ENCODE assay signal across 24 cellular contexts in genomic region chr13:113029061-113029445, GRCh38.
"Had no signal": no experiment of that assay in that cellular context is flagged by ENCODE, and none has a peak within 500 bp of the region (broad histone marks: within the 10 kb centered on the region; RNA-seq: fewer than 3 reads in every experiment).

No MANE protein-coding gene starts in this region.

- H3K4me3 ChIP-seq: ascending aorta, breast epithelium, cardiac muscle cell, esophagus squamous epithelium, gastroesophageal sphincter, heart right ventricle had no signal

- H3K9me3 ChIP-seq: ascending aorta, breast epithelium, esophagus squamous epithelium, gastroesophageal sphincter, heart right ventricle had no signal

- H3K27me3 Mint-ChIP-seq: activated B cell treated with CpG ODN at 0.5 μM for 24 hours; activated CD4-positive, alpha-beta memory T cell treated with anti-CD3 and anti-CD28 coated beads, Interleukin-2, amount 10 ng/mL, durations not matched to agents 7 days and 5 days; activated CD4-positive, alpha-beta T cell treated with anti-CD3 and anti-CD28 coated beads for 36 hours; activated CD4-positive, alpha-beta T cell treated with anti-CD3 and anti-CD28 coated beads, Interleukin-2, amount 10 ng/mL, durations not matched to agents 24 days and 14 days; activated naive CD4-positive, alpha-beta T cell treated with anti-CD3 and anti-CD28 coated beads, Interleukin-2, amount 10 ng/mL, durations not matched to agents 7 days and 5 days; activated naive CD8-positive, alpha-beta T cell treated with anti-CD3 and anti-CD28 coated beads, Interleukin-2, amount 10 ng/mL, durations not matched to agents 7 days and 5 days; activated T-cell treated with anti-CD3 and anti-CD28 coated beads, Interleukin-2, amount 50 U/mL, for 24 hours; brain; T-helper 17 cell had no signal

- ATAC-seq: gastroesophageal sphincter had no signal

- H3K27ac ChIP-seq: ascending aorta, breast epithelium, cardiac muscle cell, epithelial cell of prostate, esophagus squamous epithelium, gastroesophageal sphincter, heart right ventricle, WERI-Rb-1 had no signal

- H3K27me3 ChIP-seq: ascending aorta, breast epithelium had no signal

- H3K4me3 Mint-ChIP-seq: activated B cell treated with CpG ODN at 0.5 μM for 24 hours; activated CD4-positive, alpha-beta memory T cell treated with anti-CD3 and anti-CD28 coated beads, Interleukin-2, amount 10 ng/mL, durations not matched to agents 7 days and 5 days; activated CD4-positive, alpha-beta T cell treated with anti-CD3 and anti-CD28 coated beads for 36 hours; activated CD4-positive, alpha-beta T cell treated with anti-CD3 and anti-CD28 coated beads, Interleukin-2, amount 10 ng/mL, durations not matched to agents 24 days and 14 days; activated naive CD4-positive, alpha-beta T cell treated with anti-CD3 and anti-CD28 coated beads, Interleukin-2, amount 10 ng/mL, durations not matched to agents 7 days and 5 days; activated naive CD8-positive, alpha-beta T cell treated with anti-CD3 and anti-CD28 coated beads, Interleukin-2, amount 10 ng/mL, durations not matched to agents 7 days and 5 days; activated T-cell treated with anti-CD3 and anti-CD28 coated beads, Interleukin-2, amount 50 U/mL, for 24 hours; activated T-cell treated with anti-CD3 and anti-CD28 coated beads, Interleukin-2, amount 50 U/mL, for 72 hours; brain; T-helper 17 cell; T-helper 2 cell treated with Interferon-gamma antibody and Interleukin-4, amounts not matched to agents 5 μg/mL and 100 μg/mL, for 36 hours had no signal

- H3K36me3 ChIP-seq: ascending aorta, breast epithelium, cardiac muscle cell, gastroesophageal sphincter had no signal

- H3K4me1 Mint-ChIP-seq: activated B cell treated with CpG ODN at 0.5 μM for 24 hours; activated CD4-positive, alpha-beta memory T cell treated with anti-CD3 and anti-CD28 coated beads, Interleukin-2, amount 10 ng/mL, durations not matched to agents 7 days and 5 days; activated CD4-positive, alpha-beta T cell treated with anti-CD3 and anti-CD28 coated beads for 36 hours; activated CD4-positive, alpha-beta T cell treated with anti-CD3 and anti-CD28 coated beads, Interleukin-2, amount 10 ng/mL, durations not matched to agents 24 days and 14 days; activated naive CD4-positive, alpha-beta T cell treated with anti-CD3 and anti-CD28 coated beads, Interleukin-2, amount 10 ng/mL, durations not matched to agents 7 days and 5 days; activated naive CD8-positive, alpha-beta T cell treated with anti-CD3 and anti-CD28 coated beads, Interleukin-2, amount 10 ng/mL, durations not matched to agents 7 days and 5 days; T-helper 17 cell had no signal

- DNase-seq: activated gamma-delta T cell, cortex of kidney, esophagus squamous epithelium, foreskin melanocyte, T1000 had no signal

- H3K36me3 Mint-ChIP-seq: activated naive CD4-positive, alpha-beta T cell treated with anti-CD3 and anti-CD28 coated beads, Interleukin-2, amount 10 ng/mL, durations not matched to agents 7 days and 5 days; activated naive CD4-positive, alpha-beta T cell treated with anti-CD3 and anti-CD28 coated beads, Interleukin-2, amount 50 U/mL, for 72 hours; activated naive CD8-positive, alpha-beta T cell treated with anti-CD3 and anti-CD28 coated beads, Interleukin-2, amount 10 ng/mL, durations not matched to agents 7 days and 5 days had no signal

- H3K27ac Mint-ChIP-seq: activated B cell treated with CpG ODN at 0.5 μM for 24 hours; activated CD4-positive, alpha-beta memory T cell treated with anti-CD3 and anti-CD28 coated beads, Interleukin-2, amount 10 ng/mL, durations not matched to agents 7 days and 5 days; activated CD4-positive, alpha-beta T cell treated with anti-CD3 and anti-CD28 coated beads for 36 hours; activated CD4-positive, alpha-beta T cell treated with anti-CD3 and anti-CD28 coated beads, Interleukin-2, amount 10 ng/mL, durations not matched to agents 24 days and 14 days; activated naive CD4-positive, alpha-beta T cell treated with anti-CD3 and anti-CD28 coated beads, Interleukin-2, amount 10 ng/mL, durations not matched to agents 7 days and 5 days; activated naive CD4-positive, alpha-beta T cell treated with anti-CD3 and anti-CD28 coated beads, Interleukin-2, amount 50 U/mL, for 72 hours; activated naive CD8-positive, alpha-beta T cell treated with anti-CD3 and anti-CD28 coated beads, Interleukin-2, amount 10 ng/mL, durations not matched to agents 7 days and 5 days; activated T-cell treated with anti-CD3 and anti-CD28 coated beads, Interleukin-2, amount 50 U/mL, for 24 hours; activated T-cell treated with anti-CD3 and anti-CD28 coated beads, Interleukin-2, amount 50 U/mL, for 72 hours; T-helper 2 cell treated with Interferon-gamma antibody and Interleukin-4, amounts not matched to agents 5 μg/mL and 100 μg/mL, for 36 hours had no signal

- H3K4me1 ChIP-seq: ascending aorta, breast epithelium, gastroesophageal sphincter had no signal

- H3K9me3 Mint-ChIP-seq: activated B cell treated with CpG ODN at 0.5 μM for 24 hours; activated CD4-positive, alpha-beta memory T cell treated with anti-CD3 and anti-CD28 coated beads, Interleukin-2, amount 10 ng/mL, durations not matched to agents 7 days and 5 days; activated CD4-positive, alpha-beta T cell treated with anti-CD3 and anti-CD28 coated beads, Interleukin-2, amount 10 ng/mL, durations not matched to agents 24 days and 14 days; activated naive CD4-positive, alpha-beta T cell treated with anti-CD3 and anti-CD28 coated beads, Interleukin-2, amount 50 U/mL, for 72 hours; activated naive CD8-positive, alpha-beta T cell treated with anti-CD3 and anti-CD28 coated beads, Interleukin-2, amount 10 ng/mL, durations not matched to agents 7 days and 5 days; activated T-cell treated with anti-CD3 and anti-CD28 coated beads, Interleukin-2, amount 50 U/mL, for 24 hours; activated T-cell treated with anti-CD3 and anti-CD28 coated beads, Interleukin-2, amount 50 U/mL, for 72 hours; brain; T-helper 2 cell treated with Interferon-gamma antibody and Interleukin-4, amounts not matched to agents 5 μg/mL and 100 μg/mL, for 36 hours had no signal
